1 cellular context compared by ENCODE assay signal in the genomic region with DNA sequence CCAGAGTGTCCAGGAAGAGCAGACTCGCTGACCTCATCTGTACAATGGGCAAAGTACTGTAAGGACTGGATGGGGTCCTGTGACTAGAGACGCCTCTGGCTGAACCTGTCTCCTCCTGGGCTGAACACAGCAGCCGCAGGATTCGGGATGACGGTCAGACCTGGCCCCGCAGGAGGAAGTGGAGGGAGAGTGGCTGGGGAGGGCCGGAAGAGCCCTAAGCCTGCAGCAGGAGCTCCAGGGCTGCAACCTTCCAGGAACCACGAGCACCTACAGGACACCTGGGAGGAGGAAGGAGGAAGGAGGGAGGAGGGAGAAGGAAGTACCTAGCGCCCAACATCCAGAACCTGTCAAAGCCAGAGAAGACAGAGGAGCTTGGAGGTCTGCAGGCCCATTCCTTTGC.
TF ChIP-seq lines count a peak whose summit lies in the region.

No MANE protein-coding gene starts in this region.

TF ChIP-seq in WTC11, 78 proteins besides CTCF, POLR2A, EP300 and RAD21 (continued from another document):
- TF ChIP-seq NR3C1 (CRISPR knock-in tag; conservative IDR thresholded peaks at IDR 0.05; ENCODE audit: low read depth) (no peak), OVOL2 (CRISPR knock-in tag; IDR thresholded peaks at IDR 0.05; ENCODE audit: borderline replicate concordance) (no peak), HMGA2 (CRISPR knock-in tag; IDR thresholded peaks at IDR 0.05) (no peak), E2F1 (CRISPR knock-in tag; IDR thresholded peaks at IDR 0.05) (no peak), SOX15 (CRISPR knock-in tag; IDR thresholded peaks at IDR 0.05) (no peak), HMGXB4 (CRISPR knock-in tag; IDR thresholded peaks at IDR 0.05) (no peak)
- TF ChIP-seq, protein P1, sequence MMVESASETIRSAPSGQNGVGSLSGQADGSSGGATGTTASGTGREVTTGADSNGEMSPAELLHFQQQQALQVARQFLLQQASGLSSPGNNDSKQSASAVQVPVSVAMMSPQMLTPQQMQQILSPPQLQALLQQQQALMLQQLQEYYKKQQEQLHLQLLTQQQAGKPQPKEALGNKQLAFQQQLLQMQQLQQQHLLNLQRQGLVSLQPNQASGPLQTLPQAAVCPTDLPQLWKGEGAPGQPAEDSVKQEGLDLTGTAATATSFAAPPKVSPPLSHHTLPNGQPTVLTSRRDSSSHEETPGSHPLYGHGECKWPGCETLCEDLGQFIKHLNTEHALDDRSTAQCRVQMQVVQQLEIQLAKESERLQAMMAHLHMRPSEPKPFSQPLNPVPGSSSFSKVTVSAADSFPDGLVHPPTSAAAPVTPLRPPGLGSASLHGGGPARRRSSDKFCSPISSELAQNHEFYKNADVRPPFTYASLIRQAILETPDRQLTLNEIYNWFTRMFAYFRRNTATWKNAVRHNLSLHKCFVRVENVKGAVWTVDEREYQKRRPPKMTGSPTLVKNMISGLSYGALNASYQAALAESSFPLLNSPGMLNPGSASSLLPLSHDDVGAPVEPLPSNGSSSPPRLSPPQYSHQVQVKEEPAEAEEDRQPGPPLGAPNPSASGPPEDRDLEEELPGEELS (CRISPR knock-in tag; IDR thresholded peaks at IDR 0.05): no peak
- TF ChIP-seq, protein P2, sequence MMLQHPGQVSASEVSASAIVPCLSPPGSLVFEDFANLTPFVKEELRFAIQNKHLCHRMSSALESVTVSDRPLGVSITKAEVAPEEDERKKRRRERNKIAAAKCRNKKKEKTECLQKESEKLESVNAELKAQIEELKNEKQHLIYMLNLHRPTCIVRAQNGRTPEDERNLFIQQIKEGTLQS (CRISPR knock-in tag; conservative IDR thresholded peaks at IDR 0.05): no peak
TF ChIP-seq in WTC11: peak in this region for 0.
